8 cellular contexts compared by ENCODE assay signal in the genomic region with DNA sequence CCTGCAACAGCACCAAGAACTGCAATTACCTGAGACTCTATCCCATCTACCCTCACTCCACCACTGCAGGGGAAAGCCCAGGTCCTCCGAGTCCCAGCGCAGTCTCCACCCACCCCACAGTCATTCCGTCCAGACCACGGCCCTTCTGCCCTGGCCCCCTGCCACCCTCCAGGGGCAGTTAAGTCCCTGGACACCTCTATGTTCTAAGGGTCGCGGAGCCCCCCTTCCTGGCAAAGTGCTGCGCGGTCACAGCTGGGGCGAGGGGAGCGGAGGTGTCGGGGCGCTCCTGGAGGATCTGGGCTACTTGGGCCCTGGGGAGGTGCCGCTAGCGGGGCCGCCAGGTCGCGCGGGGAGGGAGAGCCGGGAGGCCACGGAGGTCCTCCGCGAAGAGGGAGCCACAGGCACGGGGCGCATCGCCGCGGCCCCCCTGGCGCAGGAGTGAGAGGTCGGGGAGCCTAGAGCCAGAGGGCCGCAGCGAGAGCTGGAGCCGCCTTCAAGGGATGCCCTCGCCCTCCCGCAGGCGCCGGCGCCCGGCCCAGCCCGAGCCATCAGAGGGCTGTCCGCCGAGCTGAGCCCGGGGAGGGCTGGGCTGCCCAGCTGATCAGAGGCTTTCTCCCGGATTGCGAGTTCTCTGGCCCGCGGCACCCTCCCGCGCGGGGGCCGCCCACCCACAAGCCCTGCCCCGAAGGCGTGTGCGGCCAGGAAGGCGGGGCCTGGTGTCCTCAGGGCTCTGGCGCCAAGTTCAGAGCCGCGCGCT. TPM values are rescaled to one million over a fixed set of nuclear protein-coding genes. Genes with fewer than 3 reads are reported as not detected.
DNase-seq lines count a peak whose midpoint lies in the region; ATAC-seq and TF ChIP-seq lines count a peak whose summit lies in the region.

No MANE protein-coding gene starts in this region.

- 1% methylated on average over 58 of the region's 58 CpGs for WGBS in urinary bladder

- peak overlapping the region; percentile 69 for H3K4me3 Mint-ChIP-seq in Calu3 (ENCODE audit: low read depth, unreplicated experiment)
- H3K4me3 Mint-ChIP-seq in T-cell, result peak overlapping the region; percentile 64 to 84 (median 73)

- no peaks in the 10 kb centered on the region for H3K36me3 ChIP-seq in urinary bladder (ENCODE audit: insufficient read depth)

- peaks cover 1% of the 10 kb centered on the region for H3K4me1 ChIP-seq in urinary bladder (ENCODE audit: insufficient read depth)

- ATAC-seq in HG03103 (IDR thresholded peaks at IDR 0.05; ENCODE audit: low read depth, unreplicated experiment) (peak; percentile 38), T-cell (replicated peaks in 1 of 4) (peak; percentile 75 to 83 (median 81)), left ventricle myocardium superior (peak; percentile 94)

- CTCF ChIA-PET in Calu3 (lab: Charles Lee) (interaction anchor here (0.6 to 1.0 kb wide), 2 partner anchors 15 to 177 kb away, joined by 3 to 8 read pairs; no protein-coding TSS in a partner anchor), T-cell (lab: Charles Lee) (no interaction called here)

- no TSS peak for BruUV-seq in Calu3 (replicated peaks; lab: Mats Ljungman, UMichigan)

- intact Hi-C loops in Calu3 (cut with micrococcal nuclease; ENCODE audit: unreplicated experiment) (no loop called here), left ventricle myocardium superior (cut with micrococcal nuclease) (no loop called here), posterior vena cava (cut with DNase I) (loop anchor here in 1 of 2 donors (5.0 kb wide), 1 partner anchor 175 kb away; no protein-coding TSS in a partner anchor)

- H3K27ac ChIP-seq in urinary bladder (ENCODE audit: low read depth), result no peak overlapping the region

- H3K27ac Mint-ChIP-seq in Calu3 (ENCODE audit: unreplicated experiment), result no peak overlapping the region
- no peak overlapping the region for H3K27ac Mint-ChIP-seq in T-cell

- H3K27me3 Mint-ChIP-seq in Calu3 (ENCODE audit: unreplicated experiment) (peaks cover 64% of the 10 kb centered on the region), T-cell (peaks cover 0 to 2% of the 10 kb centered on the region in 2 donors)

- H3K4me3 ChIP-seq in urinary bladder (ENCODE audit: low read depth, low read length), result peak overlapping the region; percentile 46

- no peak for TF ChIP-seq CTCF in Calu3 (IDR thresholded peaks at IDR 0.05; ENCODE audit: unreplicated experiment)

- DNase-seq in Calu3 (peak; percentile 73), T-cell (peak in 31 of 34 experiments; percentile 18 to 69 (median 53)), anterior cingulate cortex (lab: John Stamatoyannopoulos, UW) (peak in 55 of 58 donors; percentile 25 to 96 (median 72)), left ventricle myocardium superior (peak; percentile 93), posterior vena cava (ENCODE audit: low spot score) (peak; percentile 94), cortex of kidney (lab: John Stamatoyannopoulos, UW) (no peak)

- H3K9me3 Mint-ChIP-seq in Calu3 (ENCODE audit: low read depth, unreplicated experiment) (no peaks in the 10 kb centered on the region), T-cell (no peaks in the 10 kb centered on the region)

- H3K4me1 Mint-ChIP-seq in Calu3 (ENCODE audit: low read depth, unreplicated experiment), result peaks cover 21% of the 10 kb centered on the region
- H3K4me1 Mint-ChIP-seq in T-cell, result peaks cover 13 to 29% (median 17%) of the 10 kb centered on the region in 3 donors

- H3K36me3 Mint-ChIP-seq in Calu3 (ENCODE audit: insufficient read depth, unreplicated experiment), result peaks cover 15% of the 10 kb centered on the region
- H3K36me3 Mint-ChIP-seq in T-cell, result no peaks in the 10 kb centered on the region

- POLR2A ChIA-PET in T-cell (lab: Charles Lee), result no interaction called here

RNA-seq across cellular contexts. Expression of gene ANTXRL, which starts 4.2 kb away (rescaled TPM):
- not detected in 2 replicates for total RNA-seq in Calu3 (2022)
- 1 to 10 TPM in 1 of 5 donors, under 1 TPM in 1, not detected in 3; 0.69 to 1.0 TPM for total RNA-seq in T-cell
- total RNA-seq in left ventricle myocardium superior, result not detected
- total RNA-seq in posterior vena cava, result not detected
- total RNA-seq in urinary bladder, result not detected
- polyA plus RNA-seq in urinary bladder, result 0.44 TPM

Comparison
In these comparisons a context has a peak if more than half of its experiments do, and no peak if none do; other contexts are left out.
1. ATAC-seq: peak in every context shown above with its lines; median percentile 94 in left ventricle myocardium superior; 81 in T-cell; 38 in HG03103.